10 cellular contexts compared by ENCODE assay signal in the genomic region with DNA sequence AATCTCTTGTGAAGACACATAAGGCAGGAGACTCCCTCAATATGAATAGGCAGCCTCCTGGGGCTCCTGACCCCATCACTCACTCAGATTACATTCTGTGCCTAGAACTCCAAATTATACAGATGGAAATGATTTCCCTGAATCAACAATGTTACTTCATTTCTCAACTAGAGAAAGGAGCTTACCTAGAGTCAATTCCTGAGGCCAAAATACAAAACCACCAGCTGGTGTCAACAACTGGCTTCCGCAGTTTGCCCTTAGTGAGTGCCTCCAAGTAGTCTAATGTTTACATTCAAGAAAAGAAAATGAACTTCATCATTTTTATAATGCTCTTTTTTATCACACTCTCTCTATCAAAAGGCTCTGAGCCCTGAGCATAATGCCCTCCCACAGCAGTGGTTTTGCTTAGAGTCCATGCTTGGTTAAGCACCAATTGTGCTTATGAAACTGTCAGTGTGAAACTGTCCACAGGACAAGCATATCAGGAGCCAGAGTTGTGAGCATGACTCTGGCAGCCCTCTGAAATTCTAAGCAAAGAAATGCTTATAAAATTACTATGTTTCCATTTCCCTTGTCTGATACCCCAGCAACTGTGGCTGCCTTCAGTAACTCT.
DNase-seq lines count a peak whose midpoint lies in the region; ATAC-seq and TF ChIP-seq lines count a peak whose summit lies in the region.
"Had no signal": no experiment of that assay in that cellular context is flagged by ENCODE, and none has a peak within 500 bp of the region (broad histone marks: within the 10 kb centered on the region; RNA-seq: fewer than 3 reads in every experiment).

No MANE protein-coding gene starts in this region.

- CTCF ChIA-PET in GM10248 (lab: Yijun Ruan, JAX) = interaction anchor here (1.4 kb wide), 1 partner anchor 14 kb away, joined by 3 read pairs; no protein-coding TSS in a partner anchor

- POLR2A ChIA-PET in GM10248 (lab: Yijun Ruan, JAX) = no interaction called here

- no peak for TF ChIP-seq CTCF in GM10248 (IDR thresholded peaks at IDR 0.05; ENCODE audit: control extremely low read depth, extremely low read depth, low read depth, missing control alignments)

- DNase-seq in COR-L47 (lab: John Stamatoyannopoulos, UW) = peak; percentile 14
- DNase-seq in NCI-H226 = no peak
- DNase-seq in effector CD4-positive, alpha-beta T cell = no peak
- no peak for DNase-seq in NCI-H1436 (lab: John Stamatoyannopoulos, UW)
- DNase-seq in GM10248 (ENCODE audit: extremely low spot score) = no peak
- DNase-seq: GDM1, NCI-H1930 had no signal

- ATAC-seq in GM19372 (IDR thresholded peaks at IDR 0.05; ENCODE audit: low read depth, unreplicated experiment) (peak; percentile 100), HG02798 (IDR thresholded peaks at IDR 0.05; ENCODE audit: poor library complexity, unreplicated experiment) (peak; percentile 98), HG03565 (IDR thresholded peaks at IDR 0.05; ENCODE audit: unreplicated experiment) (peak; percentile 100)
